ENCODE assay signal across 8 cellular contexts in genomic region chr4:2261853-2262144, GRCh38. TPM values are rescaled to one million over a fixed set of nuclear protein-coding genes. Genes with fewer than 3 reads are reported as not detected.
DNase-seq lines count a peak whose midpoint lies in the region; ATAC-seq and TF ChIP-seq lines count a peak whose summit lies in the region.

Gene MXD4 (minus strand): TSS chr4:2262109. CDS start chr4:2261980, 129 bp downstream.

- H3K36me3 ChIP-seq in CD8-positive, alpha-beta memory T cell (ENCODE audit: insufficient read depth, low read length), result no peaks in the 10 kb centered on the region
- H3K36me3 ChIP-seq in ascending aorta, result no peaks in the 10 kb centered on the region
- H3K36me3 ChIP-seq in iPS-20b (ENCODE audit: insufficient read depth, low read depth, low read length), result no peaks in the 10 kb centered on the region

- no peak for DNase-seq in CD8-positive, alpha-beta memory T cell
- DNase-seq in ascending aorta (ENCODE audit: low spot score in 2 of 2), result no peak
- DNase-seq in stimulated activated naive B cell treated with anti-CD40 and anti-IgM and Interleukin-4, amounts not matched to agents 10 μg/mL and 1 μg/mL and 100 μg/mL, for 72 hours, result no peak
- no peak for DNase-seq in HuH-7.5 (ENCODE audit: low spot score)
- DNase-seq in SIG-M5 (lab: John Stamatoyannopoulos, UW), result no peak

- H3K27ac ChIP-seq in CD8-positive, alpha-beta memory T cell (ENCODE audit: low read depth, low read length), result peak within 1 kb of the TSS; percentile 89
- H3K27ac ChIP-seq in ascending aorta (peak within 1 kb of the TSS; percentile 96), iPS-20b (ENCODE audit: low read length) (no peak within 1 kb of the TSS)

- H3K4me1 ChIP-seq in CD8-positive, alpha-beta memory T cell (ENCODE audit: insufficient read depth, low read length), result peaks cover 23% of the 10 kb centered on the region
- H3K4me1 ChIP-seq in ascending aorta, result peaks cover 43 to 60% of the 10 kb centered on the region in 2 donors
- H3K4me1 ChIP-seq in iPS-20b (ENCODE audit: insufficient read depth, low read length), result no peaks in the 10 kb centered on the region

- intact Hi-C loops in ascending aorta (cut with DNase I), result loop anchor here (1.0 to 10.0 kb wide), 12 partner anchors 19 to 1924 kb away; partner anchors contain the start of genes ADD1, CFAP99, FAM53A and HAUS3

- H3K4me3 Mint-ChIP-seq in CD8-positive, alpha-beta memory T cell, result peak within 1 kb of the TSS; percentile 74 to 90 (median 76)
- peak within 1 kb of the TSS; percentile 86 to 87 for H3K4me3 Mint-ChIP-seq in stimulated activated naive B cell treated with anti-CD40 and anti-IgM and Interleukin-4, amounts not matched to agents 10 μg/mL and 1 μg/mL and 100 μg/mL, for 72 hours

- no peaks in the 10 kb centered on the region for H3K9me3 Mint-ChIP-seq in CD8-positive, alpha-beta memory T cell
- no peaks in the 10 kb centered on the region for H3K9me3 Mint-ChIP-seq in stimulated activated naive B cell treated with anti-CD40 and anti-IgM and Interleukin-4, amounts not matched to agents 10 μg/mL and 1 μg/mL and 100 μg/mL, for 72 hours

- CTCF ChIA-PET in CD8-positive, alpha-beta memory T cell (lab: Charles Lee), result interaction anchor here (0.7 to 2.0 kb wide), 8 partner anchors 20 to 204 kb away, joined by 3 to 9 read pairs (median 4); partner anchors contain the start of genes CFAP99 and ZFYVE28

- H3K4me3 ChIP-seq in CD8-positive, alpha-beta memory T cell (ENCODE audit: low read length), result peak within 1 kb of the TSS; percentile 58
- H3K4me3 ChIP-seq in ascending aorta, result peak within 1 kb of the TSS; percentile 98
- peak within 1 kb of the TSS; percentile 73 for H3K4me3 ChIP-seq in iPS-20b (ENCODE audit: low read length)

- H3K4me1 Mint-ChIP-seq in CD8-positive, alpha-beta memory T cell, result peaks cover 0 to 29% (median 7%) of the 10 kb centered on the region in 3 donors
- H3K4me1 Mint-ChIP-seq in stimulated activated naive B cell treated with anti-CD40 and anti-IgM and Interleukin-4, amounts not matched to agents 10 μg/mL and 1 μg/mL and 100 μg/mL, for 72 hours, result peaks cover 11 to 24% of the 10 kb centered on the region in 2 donors

- peaks cover 0 to 19% (median 1%) of the 10 kb centered on the region in 3 donors for H3K36me3 Mint-ChIP-seq in CD8-positive, alpha-beta memory T cell
- H3K36me3 Mint-ChIP-seq in stimulated activated naive B cell treated with anti-CD40 and anti-IgM and Interleukin-4, amounts not matched to agents 10 μg/mL and 1 μg/mL and 100 μg/mL, for 72 hours, result no peaks in the 10 kb centered on the region

- TF ChIP-seq CTCF in ascending aorta (IDR thresholded peaks at IDR 0.05), result no peak

- no peaks in the 10 kb centered on the region for H3K27me3 ChIP-seq in CD8-positive, alpha-beta memory T cell (ENCODE audit: insufficient read depth, low read length, poor library complexity, severe bottlenecking)
- H3K27me3 ChIP-seq in ascending aorta (no peaks in the 10 kb centered on the region), iPS-20b (ENCODE audit: insufficient read depth, low read length) (peaks cover 4% of the 10 kb centered on the region; the same call in 1 of the 2 replicates)

- ATAC-seq in HG03135 (IDR thresholded peaks at IDR 0.05; ENCODE audit: unreplicated experiment) (peak; percentile 0), GM21381 (IDR thresholded peaks at IDR 0.05; ENCODE audit: unreplicated experiment) (no peak)
- peak; percentile 0 for ATAC-seq in stimulated activated naive B cell treated with anti-CD40 and anti-IgM and Interleukin-4, amounts not matched to agents 10 μg/mL and 1 μg/mL and 100 μg/mL, for 72 hours (replicated peaks)

- H3K9ac ChIP-seq in iPS-20b (ENCODE audit: low read depth, low read length), result peak within 1 kb of the TSS; percentile 72; the same call in 1 of the 2 replicates

- no peaks in the 10 kb centered on the region for H3K27me3 Mint-ChIP-seq in CD8-positive, alpha-beta memory T cell
- H3K27me3 Mint-ChIP-seq in stimulated activated naive B cell treated with anti-CD40 and anti-IgM and Interleukin-4, amounts not matched to agents 10 μg/mL and 1 μg/mL and 100 μg/mL, for 72 hours, result no peaks in the 10 kb centered on the region

- POLR2A ChIA-PET in CD8-positive, alpha-beta memory T cell (lab: Charles Lee), result interaction anchor here (0.5 to 2.1 kb wide), 11 partner anchors 17 to 274 kb away, joined by 3 to 29 read pairs (median 10); partner anchors contain the start of genes CFAP99, FAM193A, HAUS3 and POLN

- no peaks in the 10 kb centered on the region for H3K9me3 ChIP-seq in CD8-positive, alpha-beta memory T cell (ENCODE audit: low read length)
- no peaks in the 10 kb centered on the region for H3K9me3 ChIP-seq in ascending aorta
- no peaks in the 10 kb centered on the region for H3K9me3 ChIP-seq in iPS-20b (ENCODE audit: insufficient read depth, low read depth, low read length)

- peak within 1 kb of the TSS; percentile 76 to 90 (median 86) for H3K27ac Mint-ChIP-seq in CD8-positive, alpha-beta memory T cell
- peak within 1 kb of the TSS; percentile 90 for H3K27ac Mint-ChIP-seq in stimulated activated naive B cell treated with anti-CD40 and anti-IgM and Interleukin-4, amounts not matched to agents 10 μg/mL and 1 μg/mL and 100 μg/mL, for 72 hours

RNA-seq across cellular contexts. Expression of gene MXD4, which starts in this region (rescaled TPM):
- 10 to 100 TPM; 10.2 to 12.2 TPM for total RNA-seq in CD8-positive, alpha-beta memory T cell
- polyA plus RNA-seq in CD8-positive, alpha-beta memory T cell, result 47.2 TPM
- 83.2 TPM for total RNA-seq in ascending aorta
